In genomic region chr10:103812431-103812830, GRCh38 we compare ENCODE assay signal across 19 cellular contexts. TPM values are rescaled to one million over a fixed set of nuclear protein-coding genes. Genes with fewer than 3 reads are reported as not detected.
A peak's percentile ranks its signal among the peaks of the same experiment; 100 is the strongest.
DNase-seq lines count a peak whose midpoint lies in the region; FAIRE-seq and TF ChIP-seq lines count a peak whose summit lies in the region.
"Had no signal": no experiment of that assay in that cellular context is flagged by ENCODE, and none has a peak within 500 bp of the region (broad histone marks: within the 10 kb centered on the region; RNA-seq: fewer than 3 reads in every experiment).

No MANE protein-coding gene starts in this region.

- FAIRE-seq in H1 (lab: Jason Lieb, UNC): no peak

- in situ Hi-C loops in transverse colon (cut with MboI; ENCODE audit: low pct_ligation_motif_present in 1 of 4, low pct_unique_long_range_greater_than_20kb in 1 of 4, low sequenced_read_pairs in 3 of 4): no loop called here

- H3K18ac ChIP-seq in H1 (ENCODE audit: extremely low read depth, low read length): no peak overlapping the region
- no peak overlapping the region for H3K18ac ChIP-seq in mesendoderm (ENCODE audit: low read length)

- H2BK5ac ChIP-seq in H1 (ENCODE audit: low read depth, low read length) (0 out of 2 replicates have a peak overlapping the region, but pooled peaks have one; percentile 3), mesendoderm (ENCODE audit: low read length) (no peak overlapping the region)

- H3K9ac ChIP-seq in H1 (replicated peaks in 1 of 4; ENCODE audit: extremely low read depth in 1 of 4, low read depth in 3 of 4, low read length in 3 of 4): no peak overlapping the region; a peak in 1 of 7 replicates
- H3K9ac ChIP-seq in mesendoderm (ENCODE audit: low read length): no peak overlapping the region

- TF ChIP-seq POLR2A in H1 (IDR thresholded peaks at IDR 0.05; ENCODE audit: control extremely low read depth in 1 of 2, low read depth in 2 of 2, low read length in 2 of 2): no peak
- no peak for TF ChIP-seq POLR2A in transverse colon (IDR thresholded peaks at IDR 0.05)

- no peaks in the 10 kb centered on the region for H4K20me1 ChIP-seq in H1 (replicated peaks in 1 of 2; ENCODE audit: control insufficient read depth in 1 of 2, insufficient read depth in 2 of 2, low read length in 2 of 2)

- H2AFZ ChIP-seq in H1 (ENCODE audit: low read length): no peak overlapping the region

- H2AK5ac ChIP-seq in H1 (ENCODE audit: low read depth, low read length): no peak overlapping the region
- H2AK5ac ChIP-seq in mesendoderm (ENCODE audit: low read length): no peak overlapping the region

- H4K8ac ChIP-seq in H1 (ENCODE audit: extremely low read depth, insufficient read depth, low read length) (no peak overlapping the region), mesendoderm (ENCODE audit: low read depth, low read length) (no peak overlapping the region)

- no peak overlapping the region for H2BK12ac ChIP-seq in H1 (ENCODE audit: low read depth, low read length)

- H2BK120ac ChIP-seq in H1 (replicated peaks; ENCODE audit: low read depth, low read length): no peak overlapping the region
- H2BK120ac ChIP-seq in mesendoderm (ENCODE audit: low read depth, low read length): no peak overlapping the region

- no peak overlapping the region for H3K4me3 Mint-ChIP-seq in activated CD4-positive, alpha-beta memory T cell treated with anti-CD3 and anti-CD28 coated beads, Interleukin-2, amount 10 ng/mL, durations not matched to agents 7 days and 5 days
- H3K4me3 Mint-ChIP-seq: activated CD8-positive, alpha-beta T cell treated with anti-CD3 and anti-CD28 coated beads for 36 hours; dendritic cell treated with granulocyte-macrophage colony-stimulating factor and Interleukin-4, amounts not matched to agents 40 ng/mL and 50 ng/mL, for 4 days had no signal

- H3K23me2 ChIP-seq in H1 (ENCODE audit: low read depth, low read length): no peaks in the 10 kb centered on the region

- H3K23ac ChIP-seq in H1 (ENCODE audit: insufficient read length) (no peak overlapping the region), mesendoderm (ENCODE audit: low read length) (no peak overlapping the region)

- no peaks in the 10 kb centered on the region for H3K36me3 ChIP-seq in H1 (ENCODE audit: control insufficient read depth in 2 of 4, insufficient read depth in 4 of 4, low read length in 3 of 4)
- H3K36me3 ChIP-seq in mesendoderm (ENCODE audit: control insufficient read depth, insufficient read depth, low read length): no peaks in the 10 kb centered on the region
- H3K36me3 ChIP-seq in transverse colon: no peaks in the 10 kb centered on the region
- H3K36me3 ChIP-seq: esophagus squamous epithelium, neutrophil had no signal

- TF ChIP-seq CTCF in H1 (IDR thresholded peaks at IDR 0.05; ENCODE audit: control extremely low read depth in 1 of 3, insufficient read depth in 1 of 3, low read depth in 1 of 3, low read length in 3 of 3) (no peak), transverse colon (IDR thresholded peaks at IDR 0.05) (no peak)

- no peak overlapping the region for H4K5ac ChIP-seq in H1 (ENCODE audit: insufficient read length, low read depth, low read length)
- H4K5ac ChIP-seq in mesendoderm (ENCODE audit: low read length): no peak overlapping the region

- 76% methylated on average over 4 of the region's 4 CpGs; no CpG with 5 or more reads in 1 of the 2 experiments for WGBS in H1 (ENCODE audit: extremely low coverage in 1 of 2, insufficient coverage in 1 of 2, insufficient read length in 1 of 2, insufficient replicate concordance in 2 of 2, low coverage in 1 of 2, low lambda C conversion rate in 2 of 2, missing lambda C conversion rate in 1 of 2), 2 experiments
- WGBS in mesendoderm (ENCODE audit: extremely low coverage, insufficient coverage, low lambda C conversion rate): no CpG with 5 or more reads among the region's 4 CpGs
- 22 to 43% methylated on average over 1 to 4 of the region's 4 CpGs for WGBS in transverse colon (ENCODE audit: low coverage in 1 of 2), 2 donors

- H3K9me3 ChIP-seq in H1 (ENCODE audit: insufficient read depth in 2 of 2, low read depth in 1 of 2, low read length in 1 of 2) (no peaks in the 10 kb centered on the region), transverse colon (no peaks in the 10 kb centered on the region)
- H3K9me3 ChIP-seq: esophagus squamous epithelium, neutrophil had no signal

- TF ChIP-seq RAD21 in H1 (IDR thresholded peaks at IDR 0.05 in 1 of 2, conservative IDR thresholded peaks at IDR 0.05 in 1 of 2; ENCODE audit: low read depth in 2 of 2, low read length in 2 of 2): no peak

- H3K14ac ChIP-seq in H1 (ENCODE audit: insufficient read length): no peak overlapping the region

- peak; percentile 38 for DNase-seq in NCI-H69 (lab: John Stamatoyannopoulos, UW)
- DNase-seq in H1 (ENCODE audit: low read depth in 1 of 2, low spot score in 2 of 2): no peak
- DNase-seq in mesendoderm: peak; percentile 42
- DNase-seq in transverse colon: peak; percentile 37
- no peak for DNase-seq in activated CD4-positive, alpha-beta memory T cell treated with anti-CD3 and anti-CD28 coated beads, Interleukin-2, amount 10 ng/mL, durations not matched to agents 7 days and 5 days
- no peak for DNase-seq in NCI-H2171 treated with DMSO at 0.1 percent for 48 hours (lab: John Stamatoyannopoulos, UW)
- DNase-seq in activated CD8-positive, alpha-beta memory T cell treated with anti-CD3 and anti-CD28 coated beads for 24 hours: no peak
- DNase-seq: activated CD8-positive, alpha-beta T cell treated with anti-CD3 and anti-CD28 coated beads for 36 hours; DND-41; esophagus squamous epithelium; Karpas-422; NCI-H146; NCI-H446; stimulated activated naive CD4-positive, alpha-beta T cell treated with Interleukin-2 at 50 U/mL for 16 hours had no signal

- no peak overlapping the region for H3K56ac ChIP-seq in H1 (replicated peaks; ENCODE audit: insufficient read length, low read depth, low read length)
- no peak overlapping the region for H3K56ac ChIP-seq in mesendoderm (ENCODE audit: low read length)

- H3K27ac Mint-ChIP-seq in activated CD4-positive, alpha-beta memory T cell treated with anti-CD3 and anti-CD28 coated beads, Interleukin-2, amount 10 ng/mL, durations not matched to agents 7 days and 5 days: no peak overlapping the region
- H3K27ac Mint-ChIP-seq: activated CD8-positive, alpha-beta T cell treated with anti-CD3 and anti-CD28 coated beads for 36 hours; activated T-helper 2 cell treated with anti-CD3 and anti-CD28 coated beads, Interferon-gamma antibody, Interleukin-2, Interleukin-4, amounts not matched to agents 10 μg/mL and 5 μg/mL and 100 μg/mL, durations not matched to agents 14 hours and 24 hours and 36 hours; dendritic cell treated with granulocyte-macrophage colony-stimulating factor and Interleukin-4, amounts not matched to agents 40 ng/mL and 50 ng/mL, for 4 days had no signal

- no peaks in the 10 kb centered on the region for H3K36me3 Mint-ChIP-seq in activated CD4-positive, alpha-beta memory T cell treated with anti-CD3 and anti-CD28 coated beads, Interleukin-2, amount 10 ng/mL, durations not matched to agents 7 days and 5 days (ENCODE audit: low read depth)

- H4K91ac ChIP-seq in H1 (replicated peaks; ENCODE audit: insufficient read length, low read length): no peak overlapping the region

- no peak overlapping the region for H3K4me3 ChIP-seq in H1 (ENCODE audit: extremely low read depth in 1 of 4, insufficient read depth in 2 of 4, low read depth in 3 of 4, low read length in 4 of 4)
- no peak overlapping the region for H3K4me3 ChIP-seq in mesendoderm (ENCODE audit: low read length)
- H3K4me3 ChIP-seq in transverse colon: no peak overlapping the region
- H3K4me3 ChIP-seq: esophagus squamous epithelium, SK-N-MC, smooth muscle cell had no signal

- POLR2A ChIA-PET in H1 (lab: Charles Lee; ENCODE audit: partially characterized antibody): no interaction called here
- POLR2A ChIA-PET in activated CD4-positive, alpha-beta memory T cell treated with anti-CD3 and anti-CD28 coated beads, Interleukin-2, amount 10 ng/mL, durations not matched to agents 7 days and 5 days (lab: Charles Lee): no interaction called here

- H3K27me3 ChIP-seq in H1 (replicated peaks in 1 of 4; ENCODE audit: control insufficient read depth in 3 of 4, extremely low read depth in 1 of 4, insufficient read depth in 3 of 4, low read length in 3 of 4) (no peaks in the 10 kb centered on the region), mesendoderm (ENCODE audit: insufficient read depth, low read length, poor library complexity) (no peaks in the 10 kb centered on the region), transverse colon (no peaks in the 10 kb centered on the region)
- H3K27me3 ChIP-seq: esophagus squamous epithelium, neutrophil had no signal

- H3K9me3 Mint-ChIP-seq in activated CD4-positive, alpha-beta memory T cell treated with anti-CD3 and anti-CD28 coated beads, Interleukin-2, amount 10 ng/mL, durations not matched to agents 7 days and 5 days: no peaks in the 10 kb centered on the region
- H3K9me3 Mint-ChIP-seq: activated CD8-positive, alpha-beta T cell treated with anti-CD3 and anti-CD28 coated beads for 36 hours; activated T-helper 2 cell treated with anti-CD3 and anti-CD28 coated beads, Interferon-gamma antibody, Interleukin-2, Interleukin-4, amounts not matched to agents 10 μg/mL and 5 μg/mL and 100 μg/mL, durations not matched to agents 14 hours and 24 hours and 36 hours; dendritic cell treated with granulocyte-macrophage colony-stimulating factor and Interleukin-4, amounts not matched to agents 40 ng/mL and 50 ng/mL, for 4 days had no signal

- H3K27ac ChIP-seq in H1 (ENCODE audit: low read depth, low read length): no peak overlapping the region
- no peak overlapping the region for H3K27ac ChIP-seq in mesendoderm (ENCODE audit: low read depth, low read length)
- peak overlapping the region; percentile 74 to 84 (median 80) for H3K27ac ChIP-seq in transverse colon
- H3K27ac ChIP-seq: neutrophil, SK-N-MC had no signal

- H3K4ac ChIP-seq in H1 (replicated peaks; ENCODE audit: insufficient read length, low read depth, low read length) (no peak overlapping the region), mesendoderm (ENCODE audit: low read depth, low read length) (no peak overlapping the region)

- H3K79me2 ChIP-seq in H1 (ENCODE audit: control insufficient read depth in 1 of 2, insufficient read depth in 2 of 2, low read length in 2 of 2): no peaks in the 10 kb centered on the region
- no peaks in the 10 kb centered on the region for H3K79me2 ChIP-seq in mesendoderm (ENCODE audit: control insufficient read depth, insufficient read depth, low read length)

- H3K4me1 Mint-ChIP-seq in activated CD4-positive, alpha-beta memory T cell treated with anti-CD3 and anti-CD28 coated beads, Interleukin-2, amount 10 ng/mL, durations not matched to agents 7 days and 5 days: peaks cover 9% of the 10 kb centered on the region

- H3K79me1 ChIP-seq in H1 (ENCODE audit: low read depth, low read length): no peaks in the 10 kb centered on the region; the same call in 1 of the 2 replicates
- peaks cover 9% of the 10 kb centered on the region for H3K79me1 ChIP-seq in mesendoderm (ENCODE audit: low read length)

- no peak for TF ChIP-seq EP300 in H1 (IDR thresholded peaks at IDR 0.05; ENCODE audit: borderline replicate concordance in 1 of 2, low read depth in 2 of 2, low read length in 2 of 2)
- no peak for TF ChIP-seq EP300 in transverse colon (IDR thresholded peaks at IDR 0.05; ENCODE audit: low read depth)

- H2BK15ac ChIP-seq in H1 (ENCODE audit: low read length) (no peak overlapping the region), mesendoderm (replicated peaks; ENCODE audit: low read depth) (no peak overlapping the region)

- intact Hi-C loops in transverse colon (cut with DNase I; ENCODE audit: low total_unique reads): no loop called here

- CTCF ChIA-PET in H1 (lab: Charles Lee; ENCODE audit: partially characterized antibody): interaction anchor here (0.8 to 2.1 kb wide), 9 partner anchors 9 to 59 kb away, joined by 3 to 6 read pairs (median 4); no protein-coding TSS in a partner anchor
- CTCF ChIA-PET in activated CD4-positive, alpha-beta memory T cell treated with anti-CD3 and anti-CD28 coated beads, Interleukin-2, amount 10 ng/mL, durations not matched to agents 7 days and 5 days (lab: Charles Lee): no interaction called here

- H3K27me3 Mint-ChIP-seq in activated CD4-positive, alpha-beta memory T cell treated with anti-CD3 and anti-CD28 coated beads, Interleukin-2, amount 10 ng/mL, durations not matched to agents 7 days and 5 days: peaks cover 5% of the 10 kb centered on the region
- H3K27me3 Mint-ChIP-seq: activated CD8-positive, alpha-beta T cell treated with anti-CD3 and anti-CD28 coated beads for 36 hours had no signal

- H2BK20ac ChIP-seq in H1 (ENCODE audit: low read length): no peak overlapping the region

- H3K4me1 ChIP-seq in H1 (replicated peaks in 1 of 4; ENCODE audit: control insufficient read depth in 3 of 4, insufficient read depth in 4 of 4, low read length in 3 of 4) (no peaks in the 10 kb centered on the region), mesendoderm (ENCODE audit: control insufficient read depth, low read depth, low read length) (peaks cover 2% of the 10 kb centered on the region), transverse colon (peaks cover 10 to 46% (median 36%) of the 10 kb centered on the region in 4 donors)

- H3K4me2 ChIP-seq in H1 (ENCODE audit: insufficient read depth in 1 of 2, low read depth in 2 of 2, low read length in 2 of 2) (no peak overlapping the region), mesendoderm (ENCODE audit: low read length) (no peak overlapping the region)
- H3K4me2 ChIP-seq: smooth muscle cell had no signal

RNA-seq across cellular contexts. Expression of gene SH3PXD2A, which starts 42.9 kb away (rescaled TPM):
- 15.3 and 16.3 TPM in 2 replicates for total RNA-seq in H1 (2021; fragmentation: NEBNext Ultra II Directional; extraction: Animal tissue kit (Norgen Biotek cat#: 25700))
- polyA plus RNA-seq in H1 (2011; rRNA removed): 5.4 and 7.9 TPM in 2 replicates
- 8.8 TPM for polyA plus RNA-seq in H1 (2011; cell fraction: cytosol; rRNA removed)
- polyA plus RNA-seq in H1 (2011; cell fraction: nucleus; rRNA removed): 18.7 TPM
- 7.5 to 10.9 TPM (median 9.6 TPM) in 4 replicates for polyA plus RNA-seq in H1 (2012, experiment 1 of 2)
- polyA plus RNA-seq in H1 (2012, experiment 2 of 2): 5.7 TPM
- 6.2 TPM for polyA plus RNA-seq in H1 (2013, experiment 1 of 2)
- 6.0 TPM for polyA plus RNA-seq in H1 (2013, experiment 2 of 2)
- polyA minus RNA-seq in H1 (2011; rRNA and poly(A)+ RNA removed): 5.6 TPM in 2 replicates
- 7.1 TPM for polyA minus RNA-seq in H1 (2011; cell fraction: cytosol; rRNA and poly(A)+ RNA removed)
- polyA minus RNA-seq in H1 (2011; cell fraction: nucleus; rRNA and poly(A)+ RNA removed): 4.9 TPM
- polyA plus RNA-seq in mesendoderm (2013, experiment 1 of 2): 7.7 TPM
- 7.8 TPM for polyA plus RNA-seq in mesendoderm (2013, experiment 2 of 2)
- total RNA-seq in transverse colon: 10 to 100 TPM; 26.5 to 56.9 (median 33.3) TPM
- total RNA-seq in activated CD4-positive, alpha-beta memory T cell treated with anti-CD3 and anti-CD28 coated beads, Interleukin-2, amount 10 ng/mL, durations not matched to agents 7 days and 5 days: 10 to 100 TPM; 16.5 to 17.9 TPM

Comparison
In these comparisons a context has a peak if more than half of its experiments do, and no peak if none do; other contexts are left out.
1. DNase-seq: peak in NCI-H69 (single experiment), mesendoderm (single experiment) and transverse colon (single experiment); none in H1 (0 of 2), activated CD4-positive, alpha-beta memory T cell treated with anti-CD3 and anti-CD28 coated beads, Interleukin-2, amount 10 ng/mL, durations not matched to agents 7 days and 5 days (single experiment), NCI-H2171 treated with DMSO at 0.1 percent for 48 hours (single experiment) and activated CD8-positive, alpha-beta memory T cell treated with anti-CD3 and anti-CD28 coated beads for 24 hours (single experiment).
2. H3K27ac ChIP-seq: peak in transverse colon (4 of 4); none in H1 (single experiment) and mesendoderm (single experiment).